30 cellular contexts compared by ENCODE assay signal in the genomic region with DNA sequence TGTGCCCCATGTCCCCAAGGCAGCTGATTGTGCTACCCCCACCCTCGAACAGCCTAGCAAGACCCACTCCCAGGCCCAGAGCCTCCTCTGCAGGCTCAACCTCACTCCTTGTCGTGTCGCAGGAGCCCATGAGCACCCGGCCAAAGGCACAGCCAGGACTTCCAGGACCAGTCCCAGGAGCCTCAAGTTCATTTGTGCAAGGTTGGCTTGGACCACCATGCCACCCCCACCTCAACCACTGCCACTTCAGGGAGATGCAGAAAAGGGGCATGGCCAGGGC. TPM values are rescaled to one million over a fixed set of nuclear protein-coding genes. Genes with fewer than 3 reads are reported as not detected.
"Had no signal": no experiment of that assay in that cellular context is flagged by ENCODE, and none has a peak within 500 bp of the region (broad histone marks: within the 10 kb centered on the region; RNA-seq: fewer than 3 reads in every experiment).

No MANE protein-coding gene starts in this region.

- H3K27me3 ChIP-seq: colonic mucosa, esophagus squamous epithelium, gastrocnemius medialis, heart right ventricle, left lung had no signal

- H3K27ac ChIP-seq: colonic mucosa, epithelial cell of prostate, esophagus squamous epithelium, gastrocnemius medialis, heart right ventricle, left lung, lower lobe of right lung had no signal

- H3K27ac Mint-ChIP-seq: dendritic cell treated with granulocyte-macrophage colony-stimulating factor and Interleukin-4, amounts not matched to agents 40 ng/mL and 50 ng/mL, for 4 days; effector memory CD8-positive, alpha-beta T cell; endodermal cell; mesothelial cell of epicardium had no signal

- H3K9me3 ChIP-seq: colonic mucosa, esophagus squamous epithelium, gastrocnemius medialis, lower lobe of right lung had no signal

- H3K4me1 Mint-ChIP-seq: endodermal cell, mesothelial cell of epicardium had no signal

- H3K4me1 ChIP-seq: colonic mucosa, esophagus squamous epithelium, gastrocnemius medialis, heart right ventricle, left lung, lower lobe of right lung had no signal

- H3K27me3 Mint-ChIP-seq: dendritic cell treated with granulocyte-macrophage colony-stimulating factor and Interleukin-4, amounts not matched to agents 40 ng/mL and 50 ng/mL, for 4 days; effector memory CD8-positive, alpha-beta T cell had no signal

- H3K4me3 Mint-ChIP-seq: dendritic cell treated with granulocyte-macrophage colony-stimulating factor and Interleukin-4, amounts not matched to agents 40 ng/mL and 50 ng/mL, for 4 days; effector memory CD8-positive, alpha-beta T cell; endodermal cell; mesothelial cell of epicardium had no signal

- H3K4me3 ChIP-seq: colonic mucosa, esophagus squamous epithelium, gastrocnemius medialis, heart right ventricle, left lung, lower lobe of right lung, mucosa of descending colon had no signal

- DNase-seq: colonic mucosa; cortex of kidney; effector CD8-positive, alpha-beta T cell; effector memory CD8-positive, alpha-beta T cell; endodermal cell; erythroblast; esophagus squamous epithelium; foreskin melanocyte; gastrocnemius medialis; glutamatergic neuron; head of caudate nucleus; heart right ventricle; hippocampal formation; left cardiac atrium; left ventricle myocardium superior; lower lobe of right lung; mesenchymal stem cell; mucosa of descending colon had no signal

- H3K36me3 Mint-ChIP-seq: mesothelial cell of epicardium had no signal

- H3K36me3 ChIP-seq: colonic mucosa, esophagus squamous epithelium, gastrocnemius medialis, heart right ventricle, left lung, lower lobe of right lung had no signal

- H3K9me3 Mint-ChIP-seq: endodermal cell, mesothelial cell of epicardium had no signal

- ATAC-seq: effector memory CD8-positive, alpha-beta T cell; esophagus mucosa; gastrocnemius medialis; left cardiac atrium; left lung; left ventricle myocardium superior; mucosa of descending colon had no signal

RNA-seq across cellular contexts. Expression of gene KRTAP11-1, which starts 54.4 kb away (rescaled TPM):
- total RNA-seq: cerebellum, colonic mucosa, dermis microvascular lymphatic vessel endothelial cell, endodermal cell, esophagus mucosa, esophagus squamous epithelium, gastrocnemius medialis, glomerular endothelial cell, heart right ventricle, kidney epithelial cell, left cardiac atrium, left lung, left ventricle myocardium superior, lower lobe of right lung, lung microvascular endothelial cell, mesenteric fat pad, mesothelial cell of epicardium, mucosa of descending colon had no signal
- polyA plus RNA-seq: heart right ventricle, keratinocyte had no signal
